14 cellular contexts compared by ENCODE assay signal in the genomic region with DNA sequence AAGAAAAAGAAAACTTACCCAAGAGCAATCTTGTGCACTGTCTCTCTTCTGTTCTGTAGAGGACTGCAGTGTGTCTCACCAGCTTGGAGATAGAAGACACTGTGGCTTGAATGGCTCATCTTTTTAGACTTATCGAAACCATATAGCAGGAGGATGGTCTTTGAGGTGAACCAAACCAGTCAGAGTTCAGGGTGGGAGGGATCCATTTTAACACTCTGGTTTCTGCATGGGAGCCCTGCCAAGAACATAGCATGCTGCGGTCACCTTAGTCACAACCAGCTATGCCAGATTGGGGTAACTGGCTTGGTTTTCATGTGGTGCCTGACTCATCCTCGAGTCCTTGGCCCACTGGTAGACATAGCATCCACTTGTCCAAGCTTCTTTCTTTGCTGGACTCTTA.
DNase-seq lines count a peak whose midpoint lies in the region; ATAC-seq and TF ChIP-seq lines count a peak whose summit lies in the region.
"Had no signal": no experiment of that assay in that cellular context is flagged by ENCODE, and none has a peak within 500 bp of the region (broad histone marks: within the 10 kb centered on the region; RNA-seq: fewer than 3 reads in every experiment).

No MANE protein-coding gene starts in this region.

- H3K27ac ChIP-seq in adrenal gland: no peak overlapping the region
- H3K27ac ChIP-seq: ovary had no signal

- TF ChIP-seq CTCF in AG09319 (IDR thresholded peaks at IDR 0.05; ENCODE audit: low read depth, low read length): no peak
- no peak for TF ChIP-seq CTCF in adrenal gland (IDR thresholded peaks at IDR 0.05)

- intact Hi-C loops in adrenal gland (cut with DNase I): no loop called here

- no peaks in the 10 kb centered on the region for H3K9me3 ChIP-seq in adrenal gland (replicated peaks in 1 of 3)
- H3K9me3 ChIP-seq: ovary had no signal

- H3K27me3 ChIP-seq in adrenal gland: no peaks in the 10 kb centered on the region
- H3K27me3 ChIP-seq: ovary had no signal

- in situ Hi-C loops in G401 (cut with HindIII; ENCODE audit: low sequenced_read_pairs): no loop called here

- no peak for TF ChIP-seq POLR2A in adrenal gland (IDR thresholded peaks at IDR 0.05)

- H3K4me1 ChIP-seq in adrenal gland (replicated peaks in 1 of 2): no peaks in the 10 kb centered on the region

- H3K36me3 ChIP-seq in adrenal gland (replicated peaks in 1 of 2): no peaks in the 10 kb centered on the region
- H3K36me3 ChIP-seq: ovary had no signal

- 65 to 76% (median 74%) methylated on average over 3 of the region's 3 CpGs for WGBS in adrenal gland, 4 donors

- DNase-seq in AG09319 (ENCODE audit: extremely low read depth, low read depth) (peak; percentile 86), HUDEP-2 (lab: John Stamatoyannopoulos, UW; ENCODE audit: unreplicated experiment in 76 of 76) (peak in 69 of 76 experiments; percentile 8 to 93 (median 63)), adrenal gland (peak in 5 of 7 donors; percentile 28 to 53 (median 41)), iris pigment epithelial cell (ENCODE audit: low read depth) (peak; percentile 98), NCI-H2227 treated with DMSO at 0.1 percent for 48 hours (lab: John Stamatoyannopoulos, UW) (no peak), G401 (ENCODE audit: low spot score) (no peak)
- no peak for DNase-seq in activated CD4-positive, alpha-beta T cell treated with anti-CD3 and anti-CD28 coated beads for 48 hours
- DNase-seq: activated CD4-positive, alpha-beta T cell treated with anti-CD3 and anti-CD28 coated beads, Interleukin-2, amount 50 U/mL, for 4 hours; CD4-positive, CD25-positive, alpha-beta regulatory T cell; ovary; Right ventricle myocardium superior had no signal

- ATAC-seq in GM19023 (IDR thresholded peaks at IDR 0.05; ENCODE audit: unreplicated experiment): no peak
- ATAC-seq: GM12878, HepG2 had no signal

- H3K4me3 ChIP-seq in adrenal gland: no peak overlapping the region
- H3K4me3 ChIP-seq: GM12878, ovary had no signal

Comparison
In these comparisons a context has a peak if more than half of its experiments do, and no peak if none do; other contexts are left out.
1. DNase-seq: peak in AG09319 (single experiment), HUDEP-2 (69 of 76), adrenal gland (5 of 7) and iris pigment epithelial cell (single experiment); none in NCI-H2227 treated with DMSO at 0.1 percent for 48 hours (single experiment), activated CD4-positive, alpha-beta T cell treated with anti-CD3 and anti-CD28 coated beads for 48 hours (single experiment) and G401 (single experiment).